In genomic region chr5:31771045-31771444, GRCh38 we compare ENCODE assay signal across 13 cellular contexts.
DNase-seq lines count a peak whose midpoint lies in the region; ATAC-seq, FAIRE-seq and TF ChIP-seq lines count a peak whose summit lies in the region.
"Had no signal": no experiment of that assay in that cellular context is flagged by ENCODE, and none has a peak within 500 bp of the region (broad histone marks: within the 10 kb centered on the region; RNA-seq: fewer than 3 reads in every experiment).

No MANE protein-coding gene starts in this region.

- no peaks in the 10 kb centered on the region for H3K4me1 ChIP-seq in trophoblast cell (ENCODE audit: control insufficient read depth in 1 of 2, insufficient read depth in 2 of 2, low read length in 2 of 2)

- H3K36me3 ChIP-seq in trophoblast cell (ENCODE audit: control insufficient read depth in 1 of 2, insufficient read depth in 2 of 2, low read length in 2 of 2) = no peaks in the 10 kb centered on the region

- H3K79me1 ChIP-seq in trophoblast cell (ENCODE audit: low read length) = no peaks in the 10 kb centered on the region

- DNase-seq in GM12892 (ENCODE audit: insufficient read length) (no peak), trophoblast cell (no peak), CD1c-positive myeloid dendritic cell (ENCODE audit: extremely low spot score) (no peak)
- no peak for DNase-seq in stimulated activated CD4-positive, alpha-beta T cell treated with anti-CD3 and anti-CD28 coated beads, Interleukin-4, amount 100 ng/mL, for 24 hours
- DNase-seq in activated CD4-positive, alpha-beta T cell treated with anti-CD3 and anti-CD28 coated beads, Interleukin-2, amount 50 U/mL, for 4 hours = no peak
- DNase-seq: activated B cell treated with CpG ODN at 0.5 μM for 24 hours; activated naive CD8-positive, alpha-beta T cell treated with anti-CD3 and anti-CD28 coated beads, Interleukin-2, amount 10 ng/mL, durations not matched to agents 7 days and 5 days; AML-193; dorsolateral prefrontal cortex; NCI-H187 had no signal

- no peak overlapping the region for H3K14ac ChIP-seq in trophoblast cell (ENCODE audit: low read length)

- no peak overlapping the region for H2BK5ac ChIP-seq in trophoblast cell (ENCODE audit: low read depth, low read length, poor library complexity)

- ATAC-seq in GM19372 (IDR thresholded peaks at IDR 0.05; ENCODE audit: low read depth, unreplicated experiment) (peak; percentile 81), HG02798 (IDR thresholded peaks at IDR 0.05; ENCODE audit: poor library complexity, unreplicated experiment) (peak; percentile 87), HG03469 (IDR thresholded peaks at IDR 0.05; ENCODE audit: unreplicated experiment) (peak; percentile 90)

- no peak overlapping the region for H3K18ac ChIP-seq in trophoblast cell (ENCODE audit: low read length)

- FAIRE-seq in GM12892 (lab: Jason Lieb, UNC) = peak; percentile 89

- WGBS in trophoblast cell (ENCODE audit: extremely low coverage, insufficient coverage, insufficient read length) = no CpG with 5 or more reads among the region's 1 CpG

- no peak overlapping the region for H3K23ac ChIP-seq in trophoblast cell (ENCODE audit: low read length)

- H3K9ac ChIP-seq in trophoblast cell (ENCODE audit: low read length) = no peak overlapping the region

- H4K91ac ChIP-seq in trophoblast cell (ENCODE audit: low read depth, low read length) = no peak overlapping the region

- no peak overlapping the region for H2BK12ac ChIP-seq in trophoblast cell (ENCODE audit: low read length)

- H3K4me2 ChIP-seq in trophoblast cell (ENCODE audit: low read length) = no peak overlapping the region

- no peak overlapping the region for H4K12ac ChIP-seq in trophoblast cell (ENCODE audit: low read depth, low read length)

- no peak overlapping the region for H2AFZ ChIP-seq in trophoblast cell (ENCODE audit: insufficient read depth, low read length, poor library complexity)

- H2BK120ac ChIP-seq in trophoblast cell (ENCODE audit: insufficient read depth, low read length, poor library complexity) = no peak overlapping the region

- H3K27me3 ChIP-seq in trophoblast cell (ENCODE audit: insufficient read depth, low read length) = no peaks in the 10 kb centered on the region
- H3K27me3 ChIP-seq: dorsolateral prefrontal cortex had no signal

- no peaks in the 10 kb centered on the region for H3K79me2 ChIP-seq in trophoblast cell (ENCODE audit: control insufficient read depth, insufficient read depth, low read length, poor library complexity)

- peaks cover 1% of the 10 kb centered on the region for H3K9me3 ChIP-seq in trophoblast cell (ENCODE audit: insufficient read depth, low read depth, low read length)

- no peak overlapping the region for H4K8ac ChIP-seq in trophoblast cell (ENCODE audit: low read depth, low read length)

- H3K27ac ChIP-seq in trophoblast cell (ENCODE audit: low read depth, low read length) = no peak overlapping the region
- H3K27ac ChIP-seq: dorsolateral prefrontal cortex had no signal

- no peak for TF ChIP-seq POLR2A in GM12892 (IDR thresholded peaks at IDR 0.05; ENCODE audit: low read depth, low read length)

- H3K4me3 ChIP-seq in trophoblast cell (ENCODE audit: low read depth, low read length) = no peak overlapping the region
- H3K4me3 ChIP-seq: dorsolateral prefrontal cortex had no signal

- no peak overlapping the region for H3K4ac ChIP-seq in trophoblast cell (ENCODE audit: low read depth, low read length)

- H2AK5ac ChIP-seq in trophoblast cell (ENCODE audit: low read length) = no peak overlapping the region
